In genomic region chr13:78576266-78576665, GRCh38 we compare ENCODE assay signal across 25 cellular contexts.
"Had no signal": no experiment of that assay in that cellular context is flagged by ENCODE, and none has a peak within 500 bp of the region (broad histone marks: within the 10 kb centered on the region; RNA-seq: fewer than 3 reads in every experiment).

No MANE protein-coding gene starts in this region.

- H3K4me3 ChIP-seq: dorsolateral prefrontal cortex, gastroesophageal sphincter, heart right ventricle, left lung, prostate gland, right atrium auricular region, smooth muscle cell, thyroid gland, vagina had no signal

- FAIRE-seq: islet of Langerhans had no signal

- DNase-seq: dorsolateral prefrontal cortex; effector CD4-positive, alpha-beta T cell; foreskin fibroblast; heart right ventricle; hippocampal formation; left cardiac atrium; left lung; mesendoderm; naive thymus-derived CD8-positive, alpha-beta T cell; nephron progenitor cell; nucleus accumbens; stimulated activated CD4-positive, alpha-beta T cell treated with anti-CD3 and anti-CD28 coated beads, Interleukin-12 subunit alpha, Interleukin-12 subunit beta, amount 100 ng/mL, for 4 hours; stimulated activated CD4-positive, alpha-beta T cell treated with anti-CD3 and anti-CD28 coated beads, Interleukin-1b, Interleukin-23, amount 100 ng/mL, for 48 hours; stimulated activated CD4-positive, alpha-beta T cell treated with anti-CD3 and anti-CD28 coated beads, Interleukin-4, amount 100 ng/mL, for 1 hour; stimulated activated CD8-positive, alpha-beta memory T cell treated with anti-CD3 and anti-CD28 coated beads, Interleukin-4, amount 100 ng/mL, for 48 hours; stimulated activated naive CD4-positive, alpha-beta T cell; stimulated activated naive CD8-positive, alpha-beta T cell treated with anti-CD3 and anti-CD28 coated beads, Interleukin-15, amount 100 ng/mL, for 72 hours; thyroid gland; trophoblast cell had no signal
